ENCODE assay signal across 8 cellular contexts in the genomic region with DNA sequence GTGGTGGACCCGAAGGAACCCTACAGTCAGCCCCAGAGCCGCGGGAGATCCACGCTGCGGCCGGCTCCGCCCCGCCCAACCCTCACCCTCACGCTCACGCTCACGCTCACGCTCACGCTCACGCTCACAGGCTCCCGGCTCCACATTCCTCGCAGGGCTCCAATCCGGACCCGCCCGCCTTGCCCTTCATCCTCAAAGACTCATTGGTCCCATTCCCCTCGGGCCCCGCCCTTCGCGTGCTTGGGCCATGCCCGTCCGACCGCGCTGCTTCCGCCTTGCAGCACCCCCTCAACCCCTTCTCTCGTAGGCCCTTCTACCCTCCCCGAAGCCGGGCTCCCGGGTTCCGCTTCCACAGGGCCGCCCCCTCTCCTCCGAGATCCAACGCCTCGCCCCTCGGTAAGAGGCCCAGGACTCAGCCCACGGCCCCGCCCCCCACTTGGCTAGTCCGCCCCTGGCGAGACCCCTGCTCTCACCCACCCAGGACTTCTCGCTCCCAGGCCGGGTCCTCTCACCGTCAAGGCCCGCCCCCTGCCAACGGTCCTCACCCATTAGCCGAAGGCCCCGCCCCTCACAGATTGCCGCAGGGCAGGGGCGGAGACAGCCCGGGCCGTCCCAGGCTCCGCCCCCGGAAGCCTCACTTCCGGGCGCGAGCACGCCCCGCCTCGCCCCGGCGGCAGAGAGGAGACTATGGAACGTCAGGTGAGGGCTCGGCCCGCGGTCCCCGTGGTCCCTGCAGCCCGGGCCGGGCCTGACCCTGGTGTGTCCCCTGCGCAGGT. TPM values are rescaled to one million over a fixed set of nuclear protein-coding genes. Genes with fewer than 3 reads are reported as not detected.
A peak's percentile ranks its signal among the peaks of the same experiment; 100 is the strongest.
DNase-seq lines count a peak whose midpoint lies in the region; ATAC-seq and TF ChIP-seq lines count a peak whose summit lies in the region.

A gene (plus strand): TSS at position 637 of the 776 bp plus-strand sequence. CDS start 51 bp downstream, at position 688.

- H2BK5ac ChIP-seq in IMR-90 (ENCODE audit: low read depth, low read length, poor library complexity, severe bottlenecking), result peak within 1 kb of the TSS; percentile 87

- in situ Hi-C loops in IMR-90 (cut with MboI; ENCODE audit: low sequenced_read_pairs), result no loop called here

- H3K56ac ChIP-seq in IMR-90 (ENCODE audit: extremely low read depth, insufficient read depth, low read length), result peak within 1 kb of the TSS; percentile 50

- peak within 1 kb of the TSS; percentile 47 for H4K5ac ChIP-seq in IMR-90 (ENCODE audit: low read depth, low read length)

- peak within 1 kb of the TSS; percentile 32; the same call in 1 of the 3 replicates for H2BK15ac ChIP-seq in IMR-90 (ENCODE audit: low read depth, low read length)

- peak within 1 kb of the TSS; percentile 88 for H3K4ac ChIP-seq in IMR-90 (ENCODE audit: low read depth, low read length)

- H3K27ac Mint-ChIP-seq in CD4-positive, alpha-beta memory T cell, result peak within 1 kb of the TSS; percentile 97 to 99 (median 98)
- H3K27ac Mint-ChIP-seq in natural killer cell, result peak within 1 kb of the TSS; percentile 94 to 100
- peak within 1 kb of the TSS; percentile 98 for H3K27ac Mint-ChIP-seq in stimulated activated naive CD8-positive, alpha-beta T cell treated with anti-CD3 and anti-CD28 coated beads, Interleukin-15, amount 100 ng/mL, for 72 hours

- H3K36me3 Mint-ChIP-seq in CD4-positive, alpha-beta memory T cell, result peaks cover 24 to 36% of the 10 kb centered on the region in 2 donors
- no peaks in the 10 kb centered on the region for H3K36me3 Mint-ChIP-seq in natural killer cell

- dilution Hi-C loops in IMR-90 (cut with HindIII; ENCODE audit: low sequenced_read_pairs, unreplicated experiment), result no loop called here

- peak; percentile 82 for TF ChIP-seq POLR2A in IMR-90 (IDR thresholded peaks at IDR 0.05; ENCODE audit: low read depth, low read length)
- peak in 3 of 4 donors; percentile 67 to 79 (median 69) for TF ChIP-seq POLR2A in esophagus squamous epithelium (IDR thresholded peaks at IDR 0.05)

- H3K4me1 ChIP-seq in CD4-positive, alpha-beta memory T cell (ENCODE audit: insufficient read depth, low read length), result peaks cover 32% of the 10 kb centered on the region
- H3K4me1 ChIP-seq in IMR-90 (ENCODE audit: control insufficient read depth, insufficient read depth, low read length), result peaks cover 9% of the 10 kb centered on the region
- H3K4me1 ChIP-seq in esophagus squamous epithelium, result peaks cover 14 to 36% (median 19%) of the 10 kb centered on the region in 3 donors

- peaks cover 32% of the 10 kb centered on the region for H3K36me3 ChIP-seq in CD4-positive, alpha-beta memory T cell (ENCODE audit: insufficient read depth, low read length)
- peaks cover 31% of the 10 kb centered on the region for H3K36me3 ChIP-seq in IMR-90 (ENCODE audit: control insufficient read depth, insufficient read depth, low read length)
- H3K36me3 ChIP-seq in esophagus squamous epithelium, result peaks cover 6 to 35% (median 23%) of the 10 kb centered on the region in 3 donors

- H2AK5ac ChIP-seq in IMR-90 (ENCODE audit: low read depth, low read length), result peak within 1 kb of the TSS; percentile 98

- peak; percentile 98 to 99 (median 98) for DNase-seq in CD4-positive, alpha-beta memory T cell
- DNase-seq in IMR-90 (peak; percentile 96), esophagus squamous epithelium (lab: John Stamatoyannopoulos, UW) (no peak), natural killer cell (peak; percentile 96), NCI-H1417 (lab: John Stamatoyannopoulos, UW) (no peak)
- DNase-seq in activated CD8-positive, alpha-beta memory T cell treated with anti-CD3 and anti-CD28 coated beads, Interleukin-2, amount 50 U/mL, for 4 hours, result peak; percentile 97
- peak; percentile 99 for DNase-seq in stimulated activated naive CD8-positive, alpha-beta T cell treated with anti-CD3 and anti-CD28 coated beads, Interleukin-15, amount 100 ng/mL, for 72 hours

- peak within 1 kb of the TSS; percentile 59 for H3K9ac ChIP-seq in IMR-90 (ENCODE audit: low read depth, low read length)

- WGBS in IMR-90 (ENCODE audit: extremely low coverage in 2 of 2, insufficient read length in 1 of 2), 2 experiments, result 1% methylated on average over 51 of the region's 71 CpGs; no CpG with 5 or more reads in 1 of the 2 experiments
- WGBS in esophagus squamous epithelium, 2 donors, result 1% methylated on average over 28 of the region's 71 CpGs; no CpG with 5 or more reads in 1 of the 2 donors

- intact Hi-C loops in CD4-positive, alpha-beta memory T cell (cut with micrococcal nuclease), result loop anchor here (1.0 to 10.0 kb wide), 6 partner anchors 15 to 332 kb away; a partner anchor contains a TSS
- intact Hi-C loops in IMR-90 (cut with micrococcal nuclease) (loop anchor here (5.0 kb wide), 1 partner anchor 262 kb away; a partner anchor contains a TSS), esophagus squamous epithelium (cut with DNase I) (loop anchor here (5.0 kb wide), 1 partner anchor 137 kb away; no protein-coding TSS in a partner anchor), natural killer cell (cut with micrococcal nuclease) (loop anchor here (5.0 kb wide), 1 partner anchor 582 kb away; a partner anchor contains a TSS)

- peaks cover 25 to 50% of the 10 kb centered on the region in 2 experiments for H3K79me1 ChIP-seq in IMR-90 (ENCODE audit: low read depth in 1 of 2, low read length in 2 of 2)

- no peak for TF ChIP-seq RAD21 in IMR-90 (IDR thresholded peaks at IDR 0.05; ENCODE audit: low read length)

- H2AK9ac ChIP-seq in IMR-90 (replicated peaks; ENCODE audit: low read depth, low read length, poor library complexity), result peak within 1 kb of the TSS; percentile 99

- ATAC-seq in GM21515 (IDR thresholded peaks at IDR 0.05; ENCODE audit: unreplicated experiment) (peak; percentile 72), IMR-90 (ENCODE audit: low read depth) (peak; percentile 93), natural killer cell (peak; percentile 88 to 95 (median 89))
- ATAC-seq in stimulated activated naive CD8-positive, alpha-beta T cell treated with anti-CD3 and anti-CD28 coated beads, Interleukin-15, amount 100 ng/mL, for 72 hours, result peak; percentile 92

- H3K27me3 Mint-ChIP-seq in CD4-positive, alpha-beta memory T cell, result no peaks in the 10 kb centered on the region
- no peaks in the 10 kb centered on the region for H3K27me3 Mint-ChIP-seq in natural killer cell (ENCODE audit: low read depth in 2 of 2)
- H3K27me3 Mint-ChIP-seq in stimulated activated naive CD8-positive, alpha-beta T cell treated with anti-CD3 and anti-CD28 coated beads, Interleukin-15, amount 100 ng/mL, for 72 hours, result no peaks in the 10 kb centered on the region

- peak within 1 kb of the TSS; percentile 92 for H3K14ac ChIP-seq in IMR-90 (replicated peaks; ENCODE audit: low read depth, low read length)

- H3K9me3 Mint-ChIP-seq in CD4-positive, alpha-beta memory T cell, result no peaks in the 10 kb centered on the region
- no peaks in the 10 kb centered on the region for H3K9me3 Mint-ChIP-seq in natural killer cell
- H3K9me3 Mint-ChIP-seq in stimulated activated naive CD8-positive, alpha-beta T cell treated with anti-CD3 and anti-CD28 coated beads, Interleukin-15, amount 100 ng/mL, for 72 hours, result no peaks in the 10 kb centered on the region

- H2BK120ac ChIP-seq in IMR-90 (ENCODE audit: low read depth, low read length), result peak within 1 kb of the TSS; percentile 66

- H4K20me1 ChIP-seq in IMR-90 (ENCODE audit: insufficient read depth, low read length), result peaks cover 10% of the 10 kb centered on the region; the same call in 1 of the 2 replicates

- H3K4me1 Mint-ChIP-seq in CD4-positive, alpha-beta memory T cell, result peaks cover 20 to 50% (median 34%) of the 10 kb centered on the region in 4 donors
- peaks cover 14 to 33% of the 10 kb centered on the region in 2 donors for H3K4me1 Mint-ChIP-seq in natural killer cell
- H3K4me1 Mint-ChIP-seq in stimulated activated naive CD8-positive, alpha-beta T cell treated with anti-CD3 and anti-CD28 coated beads, Interleukin-15, amount 100 ng/mL, for 72 hours, result peaks cover 45% of the 10 kb centered on the region

- peaks cover 17% of the 10 kb centered on the region for H3K9me1 ChIP-seq in IMR-90 (ENCODE audit: insufficient read depth, low read length)

- H2BK20ac ChIP-seq in IMR-90 (ENCODE audit: low read depth, low read length), result no peak within 1 kb of the TSS

- POLR2A ChIA-PET in CD4-positive, alpha-beta memory T cell (lab: Charles Lee; ENCODE audit: partially characterized antibody), result interaction anchor here (0.8 to 4.0 kb wide), 4 partner anchors 15 to 334 kb away, joined by 3 to 85 read pairs (median 4); a partner anchor contains a TSS
- POLR2A ChIA-PET in IMR-90 (lab: Charles Lee; ENCODE audit: unreplicated experiment), result no interaction called here

- peak within 1 kb of the TSS; percentile 96 to 97 for H4K8ac ChIP-seq in IMR-90 (ENCODE audit: low read depth in 2 of 2, low read length in 2 of 2)

- peak within 1 kb of the TSS; percentile 48 to 75 for H3K4me3 ChIP-seq in CD4-positive, alpha-beta memory T cell (ENCODE audit: low read length in 2 of 2)
- H3K4me3 ChIP-seq in IMR-90 (ENCODE audit: insufficient read depth, low read depth, low read length) (peak within 1 kb of the TSS; percentile 86), esophagus squamous epithelium (peak within 1 kb of the TSS; percentile 66 to 93 (median 85))

- peak within 1 kb of the TSS; percentile 79 for H3K4me2 ChIP-seq in IMR-90 (ENCODE audit: low read depth, low read length)

- TF ChIP-seq CTCF in IMR-90 (conservative IDR thresholded peaks at IDR 0.05; ENCODE audit: low read depth, low read length), result no peak
- peak in 1 of 6 experiments; percentile 14 for TF ChIP-seq CTCF in esophagus squamous epithelium (IDR thresholded peaks at IDR 0.05)
- TF ChIP-seq CTCF in natural killer cell (IDR thresholded peaks at IDR 0.05), result no peak

- H3K9me3 ChIP-seq in CD4-positive, alpha-beta memory T cell (ENCODE audit: control insufficient read depth in 1 of 2, low read length in 2 of 2), result no peaks in the 10 kb centered on the region
- H3K9me3 ChIP-seq in IMR-90 (ENCODE audit: control insufficient read depth, insufficient read depth, low read length), result no peaks in the 10 kb centered on the region
- H3K9me3 ChIP-seq in esophagus squamous epithelium, result no peaks in the 10 kb centered on the region

- CTCF ChIA-PET in CD4-positive, alpha-beta memory T cell (lab: Charles Lee; ENCODE audit: partially characterized antibody), result interaction anchor here (0.8 to 5.3 kb wide), 4 partner anchors 13 to 220 kb away, joined by 3 to 319 read pairs (median 5); no protein-coding TSS in a partner anchor
- CTCF ChIA-PET in IMR-90 (lab: Yijun Ruan, JAX), result interaction anchor here (0.8 kb wide), 1 partner anchor 134 kb away, joined by 7 read pairs; no protein-coding TSS in a partner anchor

- peak within 1 kb of the TSS; percentile 75 for H3K23ac ChIP-seq in IMR-90 (ENCODE audit: low read depth, low read length)

- H2AFZ ChIP-seq in IMR-90 (replicated peaks; ENCODE audit: low read length, poor library complexity), result peak within 1 kb of the TSS; percentile 99

- H3K27me3 ChIP-seq in CD4-positive, alpha-beta memory T cell (ENCODE audit: insufficient read depth, low read length), result no peaks in the 10 kb centered on the region
- H3K27me3 ChIP-seq in IMR-90 (ENCODE audit: control insufficient read depth, insufficient read depth, low read length) (no peaks in the 10 kb centered on the region), esophagus squamous epithelium (no peaks in the 10 kb centered on the region)

- BruUV-seq in IMR-90 (replicated peaks; lab: Mats Ljungman, UMichigan), result no TSS peak

- peak within 1 kb of the TSS; percentile 19; the same call in 1 of the 2 replicates for H3K18ac ChIP-seq in IMR-90 (ENCODE audit: low read depth, low read length)

- peak within 1 kb of the TSS; percentile 80 for H4K91ac ChIP-seq in IMR-90 (ENCODE audit: insufficient read depth, low read depth, low read length)

- peak within 1 kb of the TSS; percentile 90 to 99 (median 94) for H3K4me3 Mint-ChIP-seq in CD4-positive, alpha-beta memory T cell
- peak within 1 kb of the TSS; percentile 95 for H3K4me3 Mint-ChIP-seq in natural killer cell
- peak within 1 kb of the TSS; percentile 89 for H3K4me3 Mint-ChIP-seq in stimulated activated naive CD8-positive, alpha-beta T cell treated with anti-CD3 and anti-CD28 coated beads, Interleukin-15, amount 100 ng/mL, for 72 hours

- peak within 1 kb of the TSS; percentile 77 for H3K27ac ChIP-seq in CD4-positive, alpha-beta memory T cell (ENCODE audit: low read depth, low read length)
- H3K27ac ChIP-seq in IMR-90 (ENCODE audit: insufficient read depth, low read length) (peak within 1 kb of the TSS; percentile 90), esophagus squamous epithelium (peak within 1 kb of the TSS; percentile 83 to 97 (median 97))

RNA-seq across cellular contexts. Expression of the gene that starts here (rescaled TPM):
- total RNA-seq in CD4-positive, alpha-beta memory T cell, result 100 to 1,000 TPM; 130 to 136 TPM
- 100 to 1,000 TPM; 100 to 140 TPM for polyA plus RNA-seq in CD4-positive, alpha-beta memory T cell
- total RNA-seq in IMR-90 (2012; rRNA removed), result 116 and 142 TPM in 2 replicates
- polyA plus RNA-seq in IMR-90 (2012; rRNA removed), result 84.3 and 89.2 TPM in 2 replicates
- 47.3 and 89.1 TPM in 2 replicates for polyA plus RNA-seq in IMR-90 (2012; cell fraction: cytosol; rRNA removed)
- polyA plus RNA-seq in IMR-90 (2012; cell fraction: nucleus; rRNA removed; ENCODE audit: low replicate concordance), result 86.8 and 174 TPM in 2 replicates
- total RNA-seq in esophagus squamous epithelium, result 100 to 1,000 TPM in 1 of 4 donors, 10 to 100 TPM in 3; 60.7 to 102 (median 89.4) TPM
- total RNA-seq in natural killer cell, result 10 to 100 TPM; 62.8 to 95.7 (median 77.5) TPM

Comparison
In these comparisons a context has a peak if more than half of its experiments do, and no peak if none do; other contexts are left out.
1. DNase-seq: peak in CD4-positive, alpha-beta memory T cell (5 of 5), IMR-90 (single experiment), activated CD8-positive, alpha-beta memory T cell treated with anti-CD3 and anti-CD28 coated beads, Interleukin-2, amount 50 U/mL, for 4 hours (single experiment), natural killer cell (single experiment) and stimulated activated naive CD8-positive, alpha-beta T cell treated with anti-CD3 and anti-CD28 coated beads, Interleukin-15, amount 100 ng/mL, for 72 hours (2 of 2); none in esophagus squamous epithelium (single experiment) and NCI-H1417 (0 of 3).
2. Peak in every context shown above with its lines, with median percentiles within 50 percentile points of each other: H3K27ac ChIP-seq, H3K4me3 ChIP-seq, H3K27ac Mint-ChIP-seq, H3K4me3 Mint-ChIP-seq and ATAC-seq.